ENCODE assay signal across 22 cellular contexts in genomic region chr7:102335574-102335973, GRCh38. TPM values are rescaled to one million over a fixed set of nuclear protein-coding genes. Genes with fewer than 3 reads are reported as not detected.
"Had no signal": no experiment of that assay in that cellular context is flagged by ENCODE, and none has a peak within 500 bp of the region (broad histone marks: within the 10 kb centered on the region; RNA-seq: fewer than 3 reads in every experiment).

No MANE protein-coding gene starts in this region.

RNA-seq across cellular contexts. Expression of gene SPDYE6, which starts 20.7 kb away (rescaled TPM):
- total RNA-seq: colonic mucosa; endodermal cell; esophagus mucosa; gastrocnemius medialis; glomerular endothelial cell; kidney; left cardiac atrium; left lung; lower leg skin; lung microvascular endothelial cell; mesothelial cell of epicardium; mucosa of descending colon; natural killer cell treated with Interleukin-12 subunit alpha and Interleukin-12 subunit beta and Interleukin-15 and Interleukin-18, amount 100 ng/mL, for 72 hours; osteoblast; progenitor cell of endocrine pancreas; right cardiac atrium; sigmoid colon; skeletal muscle tissue; thoracic aorta; tibial nerve; ureter; vagina had no signal
